Comparison of ENCODE assay signal across 20 cellular contexts in genomic region chr5:133780619-133781280, GRCh38.
"Had no signal": no experiment of that assay in that cellular context is flagged by ENCODE, and none has a peak within 500 bp of the region (broad histone marks: within the 10 kb centered on the region; RNA-seq: fewer than 3 reads in every experiment).

No MANE protein-coding gene starts in this region.

- H3K36me3 ChIP-seq: neutrophil, ovary, transverse colon, uterus had no signal

- H3K27ac Mint-ChIP-seq: activated CD4-positive, alpha-beta T cell treated with anti-CD3 and anti-CD28 coated beads for 36 hours; activated CD8-positive, alpha-beta memory T cell treated with anti-CD3 and anti-CD28 coated beads, Interleukin-2, amount 10 ng/mL, durations not matched to agents 7 days and 5 days; activated CD8-positive, alpha-beta T cell treated with anti-CD3 and anti-CD28 coated beads, Interleukin-2, amount 10 ng/mL, durations not matched to agents 7 days and 5 days; activated naive CD8-positive, alpha-beta T cell; activated T-helper 2 cell treated with anti-CD3 and anti-CD28 coated beads, Interferon-gamma antibody, Interleukin-2, Interleukin-4, amounts not matched to agents 10 μg/mL and 5 μg/mL and 100 μg/mL, durations not matched to agents 14 hours and 24 hours and 36 hours; nephron; progenitor cell of endocrine pancreas had no signal

- H3K36me3 Mint-ChIP-seq: activated CD8-positive, alpha-beta memory T cell treated with anti-CD3 and anti-CD28 coated beads, Interleukin-2, amount 10 ng/mL, durations not matched to agents 7 days and 5 days; activated naive CD8-positive, alpha-beta T cell had no signal

- H3K4me1 ChIP-seq: transverse colon, uterus had no signal

- H3K27me3 Mint-ChIP-seq: activated CD4-positive, alpha-beta T cell treated with anti-CD3 and anti-CD28 coated beads for 36 hours; activated naive CD8-positive, alpha-beta T cell had no signal

- ATAC-seq: activated CD4-positive, alpha-beta T cell treated with anti-CD3 and anti-CD28 coated beads for 36 hours; activated CD8-positive, alpha-beta memory T cell treated with anti-CD3 and anti-CD28 coated beads, Interleukin-2, amount 10 ng/mL, durations not matched to agents 7 days and 5 days; activated CD8-positive, alpha-beta T cell treated with anti-CD3 and anti-CD28 coated beads, Interleukin-2, amount 10 ng/mL, durations not matched to agents 7 days and 5 days had no signal

- H3K27me3 ChIP-seq: neutrophil, ovary, transverse colon, uterus had no signal

- DNase-seq: activated CD4-positive, alpha-beta T cell treated with anti-CD3 and anti-CD28 coated beads for 36 hours; activated CD4-positive, CD25-positive, alpha-beta regulatory T cell; activated CD8-positive, alpha-beta memory T cell treated with anti-CD3 and anti-CD28 coated beads, Interleukin-2, amount 10 ng/mL, durations not matched to agents 7 days and 5 days; activated CD8-positive, alpha-beta T cell treated with anti-CD3 and anti-CD28 coated beads, Interleukin-2, amount 10 ng/mL, durations not matched to agents 7 days and 5 days; activated T-cell treated with anti-CD3 and anti-CD28 coated beads, Interleukin-2, amount 50 U/mL, for 48 hours; anterior cingulate cortex; effector memory CD4-positive, alpha-beta T cell; mammary epithelial cell; ovary; stimulated activated CD4-positive, alpha-beta T cell treated with anti-CD3 and anti-CD28 coated beads, Interleukin-15, amount 100 ng/mL, for 24 hours; stimulated activated CD4-positive, alpha-beta T cell treated with anti-CD3 and anti-CD28 coated beads, Interleukin-2, amount 100 ng/mL, for 24 hours; stimulated activated naive CD4-positive, alpha-beta T cell; T-helper 1 cell; transverse colon; uterus had no signal

- H3K4me3 ChIP-seq: ovary, transverse colon, uterus had no signal

- H3K4me3 Mint-ChIP-seq: activated CD4-positive, alpha-beta T cell treated with anti-CD3 and anti-CD28 coated beads for 36 hours; activated CD8-positive, alpha-beta memory T cell treated with anti-CD3 and anti-CD28 coated beads, Interleukin-2, amount 10 ng/mL, durations not matched to agents 7 days and 5 days; activated CD8-positive, alpha-beta T cell treated with anti-CD3 and anti-CD28 coated beads, Interleukin-2, amount 10 ng/mL, durations not matched to agents 7 days and 5 days; activated naive CD8-positive, alpha-beta T cell; nephron had no signal

- H3K9me3 ChIP-seq: neutrophil, ovary, transverse colon, uterus had no signal

- H3K27ac ChIP-seq: neutrophil, ovary, transverse colon, uterus had no signal

- H3K4me1 Mint-ChIP-seq: activated CD4-positive, alpha-beta T cell treated with anti-CD3 and anti-CD28 coated beads for 36 hours; activated CD8-positive, alpha-beta memory T cell treated with anti-CD3 and anti-CD28 coated beads, Interleukin-2, amount 10 ng/mL, durations not matched to agents 7 days and 5 days; nephron had no signal
